18 cellular contexts compared by ENCODE assay signal in the genomic region with DNA sequence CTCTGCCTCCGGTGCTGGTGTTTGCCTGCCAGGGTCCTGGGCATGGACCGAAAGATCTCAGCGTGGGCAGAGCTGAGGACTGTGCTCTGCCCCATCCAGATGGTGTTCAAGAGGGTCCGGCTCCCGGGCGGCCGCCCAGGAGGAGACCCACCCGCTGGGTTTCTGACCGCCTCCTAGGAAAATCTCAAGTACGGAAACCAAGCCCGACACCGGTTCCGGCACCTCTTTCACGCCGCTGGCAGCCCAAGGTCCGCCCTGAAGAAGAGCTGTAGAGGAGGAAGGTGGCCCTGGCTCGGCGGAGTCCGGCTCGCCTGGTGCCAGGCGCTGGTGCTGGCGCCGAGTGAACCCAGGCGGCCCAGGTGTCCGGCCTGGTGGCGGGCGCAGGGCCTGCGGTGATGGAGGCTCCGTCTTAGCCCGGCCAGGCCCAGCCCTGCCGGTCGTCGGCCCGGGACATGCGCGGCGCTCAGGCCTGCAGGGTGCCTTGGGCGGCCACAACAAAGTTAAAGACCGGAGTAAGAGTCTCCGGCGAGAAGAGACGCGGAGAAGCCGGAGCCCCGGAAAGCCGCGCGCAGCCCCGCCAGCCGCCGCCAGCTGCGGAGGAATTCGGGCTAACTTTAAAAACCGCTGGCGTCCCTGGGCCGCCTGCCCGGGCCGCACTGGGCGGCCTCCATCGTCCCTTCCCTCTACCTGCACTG. TPM values are rescaled to one million over a fixed set of nuclear protein-coding genes. Genes with fewer than 3 reads are reported as not detected.
A peak's percentile ranks its signal among the peaks of the same experiment; 100 is the strongest.
DNase-seq lines count a peak whose midpoint lies in the region; ATAC-seq and TF ChIP-seq lines count a peak whose summit lies in the region.
"Had no signal": no experiment of that assay in that cellular context is flagged by ENCODE, and none has a peak within 500 bp of the region (broad histone marks: within the 10 kb centered on the region; RNA-seq: fewer than 3 reads in every experiment).

No MANE protein-coding gene starts in this region.

- H3K36me3 ChIP-seq in HUES64 (ENCODE audit: insufficient read depth, low read length) (no peaks in the 10 kb centered on the region), iPS DF 6.9 (ENCODE audit: control insufficient read depth, insufficient read depth, low read length) (no peaks in the 10 kb centered on the region), rectal smooth muscle tissue (ENCODE audit: control insufficient read depth, insufficient read depth, low read length) (no peaks in the 10 kb centered on the region), spleen (no peaks in the 10 kb centered on the region)

- TF ChIP-seq POLR2A in GM18505 (IDR thresholded peaks at IDR 0.05; ENCODE audit: borderline replicate concordance, extremely low read depth, insufficient read depth, insufficient read length) = no peak
- no peak for TF ChIP-seq POLR2A in spleen (IDR thresholded peaks at IDR 0.05)

- no peak overlapping the region; the same call in 1 of the 2 replicates for H3K9ac ChIP-seq in HUES64 (ENCODE audit: low read depth, low read length)
- H3K9ac ChIP-seq in rectal smooth muscle tissue (ENCODE audit: low read length) = no peak overlapping the region

- WGBS in HUES64 = 1% methylated on average over 60 of the region's 60 CpGs
- WGBS in iPS DF 6.9 (ENCODE audit: insufficient coverage, insufficient read length) = no CpG with 5 or more reads among the region's 60 CpGs
- 1 to 6% (median 4%) methylated on average over 16 to 60 of the region's 60 CpGs for WGBS in spleen, 5 donors

- peak; percentile 61 for DNase-seq in COLO668 (lab: John Stamatoyannopoulos, UW; ENCODE audit: unreplicated experiment)
- DNase-seq in iPS DF 6.9 (ENCODE audit: low read depth, low spot score) = no peak
- no peak for DNase-seq in stimulated activated CD4-positive, alpha-beta T cell treated with anti-CD3 and anti-CD28 coated beads, Interleukin-4, amount 100 ng/mL, for 24 hours
- no peak for DNase-seq in spleen
- DNase-seq in G401 (ENCODE audit: low spot score) = no peak
- DNase-seq: activated T-cell treated with anti-CD3 and anti-CD28 coated beads, Interleukin-2, amount 50 U/mL, for 72 hours; erythroblast; Kasumi-1; mammary epithelial cell; NCI-H1694 treated with DMSO at 0.1 percent for 48 hours; NCI-H524 treated with DMSO at 0.1 percent for 48 hours; occipital lobe had no signal

- no peak for TF ChIP-seq CTCF in spleen (IDR thresholded peaks at IDR 0.05 in 8 of 11, conservative IDR thresholded peaks at IDR 0.05 in 3 of 11)

- H3K4me1 ChIP-seq in HUES64 (ENCODE audit: insufficient read depth, low read length) (peaks cover 40% of the 10 kb centered on the region), iPS DF 6.9 (ENCODE audit: control insufficient read depth, insufficient read depth, low read length) (peaks cover 17% of the 10 kb centered on the region), rectal smooth muscle tissue (ENCODE audit: control insufficient read depth, insufficient read depth, low read length) (no peaks in the 10 kb centered on the region), spleen (peaks cover 16 to 54% (median 44%) of the 10 kb centered on the region in 6 donors)

- peaks cover 95% of the 10 kb centered on the region for H3K27me3 ChIP-seq in HUES64 (ENCODE audit: insufficient read depth, low read length)
- peaks cover 33% of the 10 kb centered on the region for H3K27me3 ChIP-seq in iPS DF 6.9 (ENCODE audit: control insufficient read depth, insufficient read depth, low read length)
- H3K27me3 ChIP-seq in rectal smooth muscle tissue (ENCODE audit: control insufficient read depth, insufficient read depth, low read length) = peaks cover 34% of the 10 kb centered on the region
- H3K27me3 ChIP-seq in spleen (replicated peaks in 1 of 7) = peaks cover 7 to 100% (median 81%) of the 10 kb centered on the region in 7 donors

- H3K27ac ChIP-seq in HUES64 (ENCODE audit: low read depth, low read length) = no peak overlapping the region
- no peak overlapping the region for H3K27ac ChIP-seq in iPS DF 6.9 (ENCODE audit: low read length)
- H3K27ac ChIP-seq in rectal smooth muscle tissue (ENCODE audit: low read depth, low read length) = no peak overlapping the region
- H3K27ac ChIP-seq in spleen = no peak overlapping the region

- no peak for ATAC-seq in GM18505 (IDR thresholded peaks at IDR 0.05; ENCODE audit: unreplicated experiment)
- ATAC-seq: activated T-cell treated with anti-CD3 and anti-CD28 coated beads, Interleukin-2, amount 50 U/mL, for 72 hours; Right ventricle myocardium inferior had no signal

- in situ Hi-C loops in G401 (cut with HindIII; ENCODE audit: low sequenced_read_pairs) = no loop called here

- intact Hi-C loops in spleen (cut with DNase I; ENCODE audit: low total_unique reads) = loop anchor here (10.0 kb wide), 2 partner anchors 292 to 328 kb away; no protein-coding TSS in a partner anchor

- H3K4me3 ChIP-seq in HUES64 (ENCODE audit: low read length) (peak overlapping the region; percentile 52), iPS DF 6.9 (ENCODE audit: low read length) (peak overlapping the region; percentile 50; the same call in 1 of the 2 replicates), rectal smooth muscle tissue (ENCODE audit: low read length) (peak overlapping the region; percentile 21), spleen (peak overlapping the region in 2 of 8 donors; percentile 4 to 52)

- H3K9me3 ChIP-seq in HUES64 (ENCODE audit: insufficient read depth, low read depth, low read length) (no peaks in the 10 kb centered on the region), iPS DF 6.9 (ENCODE audit: control insufficient read depth, insufficient read depth, low read length) (no peaks in the 10 kb centered on the region), spleen (no peaks in the 10 kb centered on the region)

RNA-seq across cellular contexts. Expression of a gene that starts 1.5 kb away (rescaled TPM):
- polyA plus RNA-seq in HUES64 (2013, experiment 1 of 2) = 1.00 TPM
- 2.2 TPM for polyA plus RNA-seq in HUES64 (2013, experiment 2 of 2)
- total RNA-seq in spleen = under 1 TPM; 0.09 to 0.57 (median 0.20) TPM
- under 1 TPM; 0.09 to 0.74 (median 0.11) TPM for polyA plus RNA-seq in spleen
- total RNA-seq in G401 (2014; rRNA removed; shearing (Covaris generic)) = not detected in 2 replicates
- total RNA-seq: activated T-cell treated with anti-CD3 and anti-CD28 coated beads, Interleukin-2, amount 50 U/mL, for 72 hours; chondrocyte; mammary epithelial cell had no signal
- polyA plus RNA-seq: BJ, mammary epithelial cell had no signal
